ENCODE assay signal across 9 cellular contexts in genomic region chr22:27668828-27669797, GRCh38.
DNase-seq lines count a peak whose midpoint lies in the region; ATAC-seq and TF ChIP-seq lines count a peak whose summit lies in the region.
"Had no signal": no experiment of that assay in that cellular context is flagged by ENCODE, and none has a peak within 500 bp of the region (broad histone marks: within the 10 kb centered on the region; RNA-seq: fewer than 3 reads in every experiment).

No MANE protein-coding gene starts in this region.

- H3K9me3 ChIP-seq in Loucy (ENCODE audit: insufficient read depth, low read depth, low read length) = no peaks in the 10 kb centered on the region
- H3K9me3 ChIP-seq in left lung = peaks cover 0 to 3% of the 10 kb centered on the region in 2 donors
- peaks cover 2% of the 10 kb centered on the region for H3K9me3 ChIP-seq in A673 (ENCODE audit: low read depth, low read length, poor library complexity, severe bottlenecking)

- H3K4me1 ChIP-seq in Loucy (ENCODE audit: insufficient read depth, low read length, poor library complexity, severe bottlenecking) = peaks cover 42% of the 10 kb centered on the region
- H3K4me1 ChIP-seq in left lung = peaks cover 10 to 11% of the 10 kb centered on the region in 2 donors
- H3K4me1 ChIP-seq in A673 (ENCODE audit: insufficient read depth, low read length, poor library complexity, severe bottlenecking) = peaks cover 9% of the 10 kb centered on the region

- no peak overlapping the region for H2AFZ ChIP-seq in Loucy (ENCODE audit: low read length)

- no peaks in the 10 kb centered on the region; the same call in 1 of the 2 replicates for H3F3A ChIP-seq in Loucy (ENCODE audit: low read depth)

- H3K4me3 ChIP-seq in Loucy (ENCODE audit: low read length, poor library complexity, severe bottlenecking) = peak overlapping the region; percentile 68
- H3K4me3 ChIP-seq in left lung = no peak overlapping the region
- H3K4me3 ChIP-seq in A673 (ENCODE audit: low read depth, low read length, poor library complexity, severe bottlenecking) = no peak overlapping the region

- H3K27me3 ChIP-seq in Loucy (ENCODE audit: insufficient read depth, low read length, poor library complexity, severe bottlenecking) (no peaks in the 10 kb centered on the region), left lung (peaks cover 0 to 18% of the 10 kb centered on the region in 2 donors), A673 (replicated peaks; ENCODE audit: insufficient read depth, low read depth, low read length, poor library complexity) (no peaks in the 10 kb centered on the region)

- no peaks in the 10 kb centered on the region for H4K20me1 ChIP-seq in Loucy (ENCODE audit: insufficient read depth, low read length, poor library complexity, severe bottlenecking)

- POLR2A ChIA-PET in A673 (lab: Charles Lee; ENCODE audit: low non-redundant PET) = no interaction called here

- peak; percentile 77 for DNase-seq in AG08395 (ENCODE audit: low spot score)
- DNase-seq in astrocyte of the hippocampus (ENCODE audit: low read depth, low spot score) = peak; percentile 64
- peak in 1 of 2 donors; percentile 40 for DNase-seq in left lung
- no peak for DNase-seq in T-helper 9 cell
- no peak for DNase-seq in GM10266 (ENCODE audit: extremely low spot score)
- no peak for DNase-seq in A673 (ENCODE audit: low spot score)

- peak overlapping the region in 1 of 2 donors; percentile 24 for H3K27ac ChIP-seq in left lung
- no peak overlapping the region for H3K27ac ChIP-seq in A673 (ENCODE audit: low read depth, low read length, poor library complexity, severe bottlenecking)

- H3K36me3 ChIP-seq in Loucy (ENCODE audit: insufficient read depth, low read length) (no peaks in the 10 kb centered on the region), left lung (no peaks in the 10 kb centered on the region), A673 (ENCODE audit: insufficient read depth, low read length, poor library complexity, severe bottlenecking) (no peaks in the 10 kb centered on the region)

- peak overlapping the region; percentile 81 for H3K9ac ChIP-seq in Loucy (ENCODE audit: low read depth, low read length, poor library complexity, severe bottlenecking)

- TF ChIP-seq CTCF in Loucy (conservative IDR thresholded peaks at IDR 0.05; ENCODE audit: low read length) (no peak), left lung (IDR thresholded peaks at IDR 0.05) (no peak), GM10266 (IDR thresholded peaks at IDR 0.05; ENCODE audit: control insufficient read depth, insufficient read depth, low read depth, missing control alignments) (no peak), A673 (conservative IDR thresholded peaks at IDR 0.05; ENCODE audit: low read depth, low read length) (no peak)

- CTCF ChIA-PET in A673 (lab: Charles Lee) = no interaction called here

- H3K9me2 ChIP-seq in Loucy (replicated peaks; ENCODE audit: low read depth, low read length) = no peaks in the 10 kb centered on the region

- peak overlapping the region; percentile 86 for H3K4me2 ChIP-seq in Loucy (ENCODE audit: low read depth, low read length, poor library complexity, severe bottlenecking)

- no TSS peak for BruUV-seq in A673 (replicated peaks; lab: Mats Ljungman, UMichigan)

- H3K79me2 ChIP-seq in Loucy (ENCODE audit: insufficient read depth, low read length) = no peaks in the 10 kb centered on the region

- intact Hi-C loops in left lung (cut with DNase I) (no loop called here), A673 (cut with micrococcal nuclease; ENCODE audit: unreplicated experiment) (no loop called here)

- peak; percentile 42 for ATAC-seq in left lung
- no peak for ATAC-seq in HG03342 (IDR thresholded peaks at IDR 0.05; ENCODE audit: unreplicated experiment)
- ATAC-seq: CD8-positive, alpha-beta T cell had no signal

Comparison
In these comparisons a context has a peak if more than half of its experiments do, and no peak if none do; other contexts are left out.
1. DNase-seq: peak in AG08395 (single experiment) and astrocyte of the hippocampus (single experiment); none in T-helper 9 cell (single experiment), GM10266 (single experiment) and A673 (single experiment).